8 cellular contexts compared by ENCODE assay signal in genomic region chr19:51107406-51108065, GRCh38. TPM values are rescaled to one million over a fixed set of nuclear protein-coding genes. Genes with fewer than 3 reads are reported as not detected.
DNase-seq lines count a peak whose midpoint lies in the region; ATAC-seq and TF ChIP-seq lines count a peak whose summit lies in the region.

No MANE protein-coding gene starts in this region.

- peaks cover 26% of the 10 kb centered on the region for H3K4me1 Mint-ChIP-seq in activated CD4-positive, alpha-beta T cell treated with anti-CD3 and anti-CD28 coated beads, Interleukin-2, amount 10 ng/mL, durations not matched to agents 24 days and 14 days

- no peaks in the 10 kb centered on the region for H3F3A ChIP-seq in neural cell (ENCODE audit: insufficient read depth, low read length, poor library complexity, severe bottlenecking)

- H3K9me3 ChIP-seq in endocrine pancreas (ENCODE audit: control insufficient read depth, low read length) (no peaks in the 10 kb centered on the region), neural cell (ENCODE audit: low read length) (no peaks in the 10 kb centered on the region)

- H3K27me3 Mint-ChIP-seq in activated CD4-positive, alpha-beta T cell treated with anti-CD3 and anti-CD28 coated beads, Interleukin-2, amount 10 ng/mL, durations not matched to agents 24 days and 14 days, result no peaks in the 10 kb centered on the region

- H3K27me3 ChIP-seq in endocrine pancreas (ENCODE audit: control insufficient read depth, insufficient read depth, low read length) (peaks cover 2% of the 10 kb centered on the region), neural cell (ENCODE audit: insufficient read depth, low read depth, low read length) (no peaks in the 10 kb centered on the region)

- H3K36me3 ChIP-seq in endocrine pancreas (ENCODE audit: control insufficient read depth, insufficient read depth, low read length) (no peaks in the 10 kb centered on the region), neural cell (ENCODE audit: insufficient read depth, low read length) (no peaks in the 10 kb centered on the region)

- TF ChIP-seq EP300 in neural cell (conservative IDR thresholded peaks at IDR 0.05; ENCODE audit: poor library complexity, severe bottlenecking), result no peak

- no peak for TF ChIP-seq RAD21 in neural cell (conservative IDR thresholded peaks at IDR 0.05)

- no peaks in the 10 kb centered on the region for H4K20me1 ChIP-seq in neural cell (ENCODE audit: insufficient read depth)

- peaks cover 7% of the 10 kb centered on the region for H3K79me2 ChIP-seq in neural cell (replicated peaks; ENCODE audit: insufficient read depth, low read length)

- H3K9me2 ChIP-seq in neural cell (ENCODE audit: insufficient read depth, low read length), result no peaks in the 10 kb centered on the region

- TF ChIP-seq CTCF in neural cell (IDR thresholded peaks at IDR 0.05; ENCODE audit: poor library complexity, severe bottlenecking), result no peak

- H3K4me3 ChIP-seq in endocrine pancreas (ENCODE audit: control insufficient read depth, insufficient read depth, low read length) (peak overlapping the region; percentile 36), neural cell (ENCODE audit: low read length) (peak overlapping the region; percentile 88)

- peak overlapping the region; percentile 93 for H3K27ac Mint-ChIP-seq in activated CD4-positive, alpha-beta T cell treated with anti-CD3 and anti-CD28 coated beads, Interleukin-2, amount 10 ng/mL, durations not matched to agents 24 days and 14 days

- H3K4me3 Mint-ChIP-seq in activated CD4-positive, alpha-beta T cell treated with anti-CD3 and anti-CD28 coated beads, Interleukin-2, amount 10 ng/mL, durations not matched to agents 24 days and 14 days, result peak overlapping the region; percentile 87

- intact Hi-C loops in activated CD4-positive, alpha-beta T cell treated with anti-CD3 and anti-CD28 coated beads, Interleukin-2, amount 10 ng/mL, durations not matched to agents 24 days and 14 days (cut with micrococcal nuclease), result loop anchor here (1.0 to 10.0 kb wide), 5 partner anchors 260 to 596 kb away; partner anchors contain the start of genes CLDND2, ETFB and JOSD2

- peak overlapping the region; percentile 83 for H3K4me2 ChIP-seq in neural cell (ENCODE audit: low read length)

- H2AFZ ChIP-seq in neural cell (ENCODE audit: low read depth, low read length), result peak overlapping the region; percentile 62

- no peaks in the 10 kb centered on the region for H3K4me1 ChIP-seq in endocrine pancreas (ENCODE audit: control insufficient read depth, insufficient read depth, low read length)

- H3K9ac ChIP-seq in endocrine pancreas (ENCODE audit: control insufficient read depth, insufficient read depth, low read length) (peak overlapping the region; percentile 50), neural cell (ENCODE audit: low read length) (peak overlapping the region; percentile 76)

- H3K36me3 Mint-ChIP-seq in activated CD4-positive, alpha-beta T cell treated with anti-CD3 and anti-CD28 coated beads, Interleukin-2, amount 10 ng/mL, durations not matched to agents 24 days and 14 days (ENCODE audit: low read depth), result peaks cover 27% of the 10 kb centered on the region

- no peaks in the 10 kb centered on the region for H3K9me3 Mint-ChIP-seq in activated CD4-positive, alpha-beta T cell treated with anti-CD3 and anti-CD28 coated beads, Interleukin-2, amount 10 ng/mL, durations not matched to agents 24 days and 14 days

- H3K27ac ChIP-seq in neural cell (ENCODE audit: low read length), result peak overlapping the region; percentile 36

- DNase-seq in activated CD4-positive, alpha-beta T cell treated with anti-CD3 and anti-CD28 coated beads, Interleukin-2, amount 10 ng/mL, durations not matched to agents 24 days and 14 days, result peak; percentile 76
- DNase-seq in activated CD4-positive, alpha-beta T cell treated with anti-CD3 and anti-CD28 coated beads for 1 hour, result no peak
- DNase-seq in RKO (ENCODE audit: low spot score) (peak; percentile 84), UCSD-AML1 (lab: John Stamatoyannopoulos, UW; ENCODE audit: unreplicated experiment) (no peak), cerebellar nuclear complex (lab: John Stamatoyannopoulos, UW) (no peak)

- no peak for ATAC-seq in GM18519 (IDR thresholded peaks at IDR 0.05; ENCODE audit: low FRiP score, unreplicated experiment)

TF ChIP-seq in neural cell, 6 proteins besides CTCF, POLR2A, EP300 and RAD21:
- TF ChIP-seq TAF1 (IDR thresholded peaks at IDR 0.05; ENCODE audit: low read depth), result no peak
- TF ChIP-seq EZH2 (IDR thresholded peaks at IDR 0.05; ENCODE audit: borderline replicate concordance, insufficient read depth, low read length, poor library complexity, severe bottlenecking), result no peak
- no peak for TF ChIP-seq SMC3 (conservative IDR thresholded peaks at IDR 0.05; ENCODE audit: poor library complexity)
- no peak for TF ChIP-seq MXI1 (conservative IDR thresholded peaks at IDR 0.05; ENCODE audit: poor library complexity, severe bottlenecking)
- TF ChIP-seq POLR2AphosphoS5 (IDR thresholded peaks at IDR 0.05), result no peak
- TF ChIP-seq, protein P1, sequence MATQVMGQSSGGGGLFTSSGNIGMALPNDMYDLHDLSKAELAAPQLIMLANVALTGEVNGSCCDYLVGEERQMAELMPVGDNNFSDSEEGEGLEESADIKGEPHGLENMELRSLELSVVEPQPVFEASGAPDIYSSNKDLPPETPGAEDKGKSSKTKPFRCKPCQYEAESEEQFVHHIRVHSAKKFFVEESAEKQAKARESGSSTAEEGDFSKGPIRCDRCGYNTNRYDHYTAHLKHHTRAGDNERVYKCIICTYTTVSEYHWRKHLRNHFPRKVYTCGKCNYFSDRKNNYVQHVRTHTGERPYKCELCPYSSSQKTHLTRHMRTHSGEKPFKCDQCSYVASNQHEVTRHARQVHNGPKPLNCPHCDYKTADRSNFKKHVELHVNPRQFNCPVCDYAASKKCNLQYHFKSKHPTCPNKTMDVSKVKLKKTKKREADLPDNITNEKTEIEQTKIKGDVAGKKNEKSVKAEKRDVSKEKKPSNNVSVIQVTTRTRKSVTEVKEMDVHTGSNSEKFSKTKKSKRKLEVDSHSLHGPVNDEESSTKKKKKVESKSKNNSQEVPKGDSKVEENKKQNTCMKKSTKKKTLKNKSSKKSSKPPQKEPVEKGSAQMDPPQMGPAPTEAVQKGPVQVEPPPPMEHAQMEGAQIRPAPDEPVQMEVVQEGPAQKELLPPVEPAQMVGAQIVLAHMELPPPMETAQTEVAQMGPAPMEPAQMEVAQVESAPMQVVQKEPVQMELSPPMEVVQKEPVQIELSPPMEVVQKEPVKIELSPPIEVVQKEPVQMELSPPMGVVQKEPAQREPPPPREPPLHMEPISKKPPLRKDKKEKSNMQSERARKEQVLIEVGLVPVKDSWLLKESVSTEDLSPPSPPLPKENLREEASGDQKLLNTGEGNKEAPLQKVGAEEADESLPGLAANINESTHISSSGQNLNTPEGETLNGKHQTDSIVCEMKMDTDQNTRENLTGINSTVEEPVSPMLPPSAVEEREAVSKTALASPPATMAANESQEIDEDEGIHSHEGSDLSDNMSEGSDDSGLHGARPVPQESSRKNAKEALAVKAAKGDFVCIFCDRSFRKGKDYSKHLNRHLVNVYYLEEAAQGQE (IDR thresholded peaks at IDR 0.05; ENCODE audit: borderline replicate concordance), result no peak

RNA-seq across cellular contexts. Expression of gene CTU1, which starts 0.7 kb away (rescaled TPM):
- 12.8 and 13.4 TPM in 2 replicates for total RNA-seq in activated CD4-positive, alpha-beta T cell treated with anti-CD3 and anti-CD28 coated beads, Interleukin-2, amount 10 ng/mL, durations not matched to agents 24 days and 14 days
- polyA plus RNA-seq in neural cell, result 12.6 and 16.4 TPM in 2 replicates
- polyA minus RNA-seq in neural cell, result 6.6 and 9.7 TPM in 2 replicates

RNA-seq across cellular contexts. Expression of gene SIGLEC9, which starts 17.2 kb away (rescaled TPM):
- 0.33 and 0.52 TPM in 2 replicates for total RNA-seq in activated CD4-positive, alpha-beta T cell treated with anti-CD3 and anti-CD28 coated beads, Interleukin-2, amount 10 ng/mL, durations not matched to agents 24 days and 14 days
- polyA plus RNA-seq in neural cell, result not detected in 2 replicates
- not detected in 2 replicates for polyA minus RNA-seq in neural cell

RNA-seq across cellular contexts. Expression of gene KLK14, which starts 24.8 kb away (rescaled TPM):
- 0.91 and 1.1 TPM in 2 replicates for total RNA-seq in activated CD4-positive, alpha-beta T cell treated with anti-CD3 and anti-CD28 coated beads, Interleukin-2, amount 10 ng/mL, durations not matched to agents 24 days and 14 days
- not detected in 2 replicates for polyA plus RNA-seq in neural cell
- polyA minus RNA-seq in neural cell, result not detected in 2 replicates

RNA-seq across cellular contexts. Expression of gene SIGLEC7, which starts 34.6 kb away (rescaled TPM):
- not detected in 2 replicates for total RNA-seq in activated CD4-positive, alpha-beta T cell treated with anti-CD3 and anti-CD28 coated beads, Interleukin-2, amount 10 ng/mL, durations not matched to agents 24 days and 14 days
- not detected in 2 replicates for polyA plus RNA-seq in neural cell
- polyA minus RNA-seq in neural cell, result not detected in 2 replicates

RNA-seq across cellular contexts. Expression of gene KLK13, which starts 42.6 kb away (rescaled TPM):
- total RNA-seq in activated CD4-positive, alpha-beta T cell treated with anti-CD3 and anti-CD28 coated beads, Interleukin-2, amount 10 ng/mL, durations not matched to agents 24 days and 14 days, result not detected in 2 replicates
- polyA plus RNA-seq in neural cell, result not detected in 2 replicates
- not detected in 2 replicates for polyA minus RNA-seq in neural cell

Comparison
In these comparisons a context has a peak if more than half of its experiments do, and no peak if none do; other contexts are left out.
1. DNase-seq: peak in activated CD4-positive, alpha-beta T cell treated with anti-CD3 and anti-CD28 coated beads, Interleukin-2, amount 10 ng/mL, durations not matched to agents 24 days and 14 days (single experiment) and RKO (single experiment); none in activated CD4-positive, alpha-beta T cell treated with anti-CD3 and anti-CD28 coated beads for 1 hour (single experiment), UCSD-AML1 (single experiment) and cerebellar nuclear complex (0 of 2).